Comparison of ENCODE assay signal across 24 cellular contexts in the genomic region with DNA sequence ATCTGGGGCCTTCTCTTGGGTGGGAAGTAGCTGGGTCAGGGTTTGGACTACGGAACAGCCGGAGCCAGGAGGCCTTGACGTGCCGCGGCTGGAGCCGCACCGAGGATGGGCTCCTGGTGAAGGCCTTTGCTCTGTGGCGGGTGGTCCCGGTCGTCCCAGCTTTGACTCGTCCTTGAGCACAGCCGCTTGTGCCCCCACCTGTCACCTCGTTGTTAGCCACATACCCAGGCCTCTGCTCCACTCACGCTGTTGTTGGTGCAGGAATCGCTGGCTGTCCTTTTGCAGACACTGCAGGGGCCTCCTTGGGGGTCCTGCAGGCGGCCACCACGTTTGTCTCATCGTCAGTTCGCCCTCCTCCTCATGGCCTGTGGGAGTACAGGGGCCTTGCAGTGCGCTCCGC. TPM values are rescaled to one million over a fixed set of nuclear protein-coding genes. Genes with fewer than 3 reads are reported as not detected.
DNase-seq lines count a peak whose midpoint lies in the region; ATAC-seq, FAIRE-seq and TF ChIP-seq lines count a peak whose summit lies in the region.
"Had no signal": no experiment of that assay in that cellular context is flagged by ENCODE, and none has a peak within 500 bp of the region (broad histone marks: within the 10 kb centered on the region; RNA-seq: fewer than 3 reads in every experiment).

No MANE protein-coding gene starts in this region.

- in situ Hi-C loops in mammary epithelial cell (cut with MboI; ENCODE audit: low sequenced_read_pairs in 2 of 2) (no loop called here), K562 (cut with MboI) (no loop called here)

- H3K36me3 ChIP-seq in mammary epithelial cell (ENCODE audit: insufficient read depth, low read length) (peaks cover 36% of the 10 kb centered on the region), K562 (ENCODE audit: control insufficient read depth, insufficient read depth, low read length) (peaks cover 96% of the 10 kb centered on the region)

- intact Hi-C loops in MCF 10A (cut with micrococcal nuclease) (no loop called here), mammary epithelial cell (cut with micrococcal nuclease) (no loop called here), K562 (cut with micrococcal nuclease) (no loop called here)

- H3K4me2 ChIP-seq in mammary epithelial cell (ENCODE audit: insufficient read depth, low read depth, low read length) (no peak overlapping the region), K562 (ENCODE audit: insufficient read depth, low read length) (no peak overlapping the region)
- H3K4me2 ChIP-seq: A549; BLaER1 treated with 17β-estradiol and CSF1 and Interleukin-3, amounts not matched to agents 10 nM and 100 nM had no signal

- TF ChIP-seq POLR2A in K562 (conservative IDR thresholded peaks at IDR 0.05) (no peak), GM12891 (IDR thresholded peaks at IDR 0.05; ENCODE audit: low read depth, low read length) (no peak)

- no peak for ATAC-seq in K562
- ATAC-seq: A549 had no signal

- no peaks in the 10 kb centered on the region for H3K9me1 ChIP-seq in K562 (ENCODE audit: control insufficient read depth, insufficient read depth, low read length)

- no peak for TF ChIP-seq CTCF in MCF 10A (IDR thresholded peaks at IDR 0.05; ENCODE audit: unreplicated experiment)
- TF ChIP-seq CTCF in mammary epithelial cell (conservative IDR thresholded peaks at IDR 0.05 in 1 of 2, IDR thresholded peaks at IDR 0.05 in 1 of 2; ENCODE audit: extremely low read depth in 1 of 2, insufficient read depth in 1 of 2, low read depth in 1 of 2, low read length in 2 of 2) = no peak
- TF ChIP-seq CTCF in K562 (IDR thresholded peaks at IDR 0.05 in 2 of 3, conservative IDR thresholded peaks at IDR 0.05 in 1 of 3; ENCODE audit: insufficient read depth in 2 of 3, low read depth in 1 of 3, low read length in 3 of 3) = no peak
- TF ChIP-seq CTCF in neural crest cell (conservative IDR thresholded peaks at IDR 0.05) = no peak

- H3K79me2 ChIP-seq in mammary epithelial cell (ENCODE audit: insufficient read depth, low read length) (peaks cover 69% of the 10 kb centered on the region), K562 (ENCODE audit: control insufficient read depth, insufficient read depth, low read length) (peaks cover 12% of the 10 kb centered on the region)

- no peak for FAIRE-seq in K562 (lab: Jason Lieb, UNC)
- FAIRE-seq in GM12891 (lab: Jason Lieb, UNC) = no peak
- FAIRE-seq: A549, G401.6, GM19239, H1 had no signal

- DNase-seq in MCF 10A (ENCODE audit: unreplicated experiment) (no peak), mammary epithelial cell (no peak), K562 (ENCODE audit: extremely low read depth in 1 of 4, low spot score in 3 of 4) (no peak), neural crest cell (ENCODE audit: low read depth, low spot score) (no peak), RPMI8226 (no peak), NCI-H526 (lab: John Stamatoyannopoulos, UW) (no peak), GM12891 (ENCODE audit: insufficient read length, low spot score) (no peak)
- DNase-seq: 8988T, ACHN, AML-193, BE2C, COR-L47, DMS153, DND-41, GM23248, H7, HCEC 1CT had no signal

- H2AFZ ChIP-seq in mammary epithelial cell (ENCODE audit: low read depth, low read length) = no peak overlapping the region
- H2AFZ ChIP-seq in K562 (ENCODE audit: low read depth, low read length) = no peak overlapping the region
- H2AFZ ChIP-seq: GM23248 had no signal

- no peak for TF ChIP-seq EP300 in K562 (IDR thresholded peaks at IDR 0.05; ENCODE audit: low read length)

- H3K27ac Mint-ChIP-seq in MCF 10A (ENCODE audit: low read depth, unreplicated experiment) (peak overlapping the region; percentile 66), neural crest cell (ENCODE audit: unreplicated experiment) (peak overlapping the region; percentile 4)

- H4K20me1 ChIP-seq in mammary epithelial cell (ENCODE audit: insufficient read depth, low read length) (peaks cover 2% of the 10 kb centered on the region), K562 (replicated peaks; ENCODE audit: control insufficient read depth, insufficient read depth, low read length) (no peaks in the 10 kb centered on the region; the same call in 1 of the 2 replicates)

- no peak overlapping the region for H3K9ac ChIP-seq in mammary epithelial cell (ENCODE audit: insufficient read depth, low read length)
- no peak overlapping the region for H3K9ac ChIP-seq in K562 (ENCODE audit: insufficient read depth in 1 of 2, low read depth in 2 of 2, low read length in 2 of 2)
- H3K9ac ChIP-seq: BLaER1 treated with 17β-estradiol and CSF1 and Interleukin-3, amounts not matched to agents 10 nM and 100 nM; GM23248 had no signal

- no TSS peak for BruUV-seq in MCF 10A (replicated peaks; lab: Mats Ljungman, UMichigan)
- BruUV-seq in mammary epithelial cell (replicated peaks; lab: Mats Ljungman, UMichigan) = no TSS peak
- BruUV-seq in K562 (replicated peaks; lab: Mats Ljungman, UMichigan) = no TSS peak

- CTCF ChIA-PET in MCF 10A (lab: Yijun Ruan, JAX) = no interaction called here
- CTCF ChIA-PET in mammary epithelial cell (lab: Charles Lee; ENCODE audit: low non-redundant PET) = no interaction called here
- CTCF ChIA-PET in K562 (lab: Yijun Ruan, JAX; ENCODE audit: low intra/inter-chr PET ratio) = no interaction called here

- H3K4me1 ChIP-seq in mammary epithelial cell (ENCODE audit: insufficient read depth, low read length) (no peaks in the 10 kb centered on the region), K562 (replicated peaks in 1 of 2; ENCODE audit: control insufficient read depth in 2 of 2, insufficient read depth in 2 of 2, low read length in 2 of 2) (peaks cover 0 to 24% of the 10 kb centered on the region in 2 experiments; a peak in 1 of 5 replicates)
- H3K4me1 ChIP-seq: BE2C had no signal

- H3K36me3 Mint-ChIP-seq in MCF 10A (ENCODE audit: insufficient read depth, unreplicated experiment) (peaks cover 73% of the 10 kb centered on the region), neural crest cell (ENCODE audit: low read depth) (peaks cover 13% of the 10 kb centered on the region)

- POLR2A ChIA-PET in MCF 10A (lab: Yijun Ruan, JAX) (no interaction called here), K562 (lab: Yijun Ruan, JAX) (interaction anchor here (1.0 kb wide), 1 partner anchor 21 kb away, joined by 3 read pairs; no protein-coding TSS in a partner anchor)

- H3K9me3 Mint-ChIP-seq in MCF 10A (ENCODE audit: unreplicated experiment) = no peaks in the 10 kb centered on the region
- no peaks in the 10 kb centered on the region for H3K9me3 Mint-ChIP-seq in neural crest cell
- H3K9me3 Mint-ChIP-seq: CD14-positive monocyte had no signal

- H3K27ac ChIP-seq in mammary epithelial cell (ENCODE audit: insufficient read depth, low read depth, low read length) (no peak overlapping the region), K562 (ENCODE audit: extremely low read depth, low read depth, low read length) (no peak overlapping the region)
- H3K27ac ChIP-seq: A549; BLaER1 treated with 17β-estradiol and CSF1 and Interleukin-3, amounts not matched to agents 10 nM and 100 nM; GM23248 had no signal

- H3K27me3 ChIP-seq in mammary epithelial cell (ENCODE audit: insufficient read depth, low read length) (no peaks in the 10 kb centered on the region), K562 (ENCODE audit: control insufficient read depth in 2 of 2, insufficient read depth in 2 of 2, low read length in 2 of 2) (no peaks in the 10 kb centered on the region)
- H3K27me3 ChIP-seq: BE2C; BLaER1 treated with 17β-estradiol and CSF1 and Interleukin-3, amounts not matched to agents 10 nM and 100 nM had no signal

- H3K27me3 Mint-ChIP-seq in MCF 10A (ENCODE audit: insufficient read depth, unreplicated experiment) (no peaks in the 10 kb centered on the region), neural crest cell (ENCODE audit: low read depth) (no peaks in the 10 kb centered on the region)
- H3K27me3 Mint-ChIP-seq: CD4-positive, alpha-beta memory T cell had no signal

- H3K9me3 ChIP-seq in mammary epithelial cell (replicated peaks; ENCODE audit: insufficient read depth, low read length) (no peaks in the 10 kb centered on the region), K562 (replicated peaks; ENCODE audit: control insufficient read depth, insufficient read depth, low read depth, low read length) (no peaks in the 10 kb centered on the region)
- H3K9me3 ChIP-seq: A549; BE2C; BLaER1 treated with 17β-estradiol and CSF1 and Interleukin-3, amounts not matched to agents 10 nM and 100 nM had no signal

- no peak overlapping the region for H3K4me3 Mint-ChIP-seq in MCF 10A (ENCODE audit: unreplicated experiment)
- no peak overlapping the region for H3K4me3 Mint-ChIP-seq in neural crest cell
- H3K4me3 Mint-ChIP-seq: CD14-positive monocyte; CD4-positive, alpha-beta memory T cell had no signal

- 98% methylated on average over 15 of the region's 21 CpGs for WGBS in mammary epithelial cell (ENCODE audit: low coverage, missing lambda C conversion rate)
- 92% methylated on average over 14 of the region's 21 CpGs for WGBS in K562 (ENCODE audit: insufficient coverage, low coverage, missing lambda C conversion rate)

- H3K4me1 Mint-ChIP-seq in MCF 10A (ENCODE audit: insufficient read depth, unreplicated experiment) = no peaks in the 10 kb centered on the region
- H3K4me1 Mint-ChIP-seq in neural crest cell = no peaks in the 10 kb centered on the region

- H3K4me3 ChIP-seq in mammary epithelial cell (replicated peaks in 1 of 3; ENCODE audit: insufficient read depth in 1 of 3, low read depth in 2 of 3, low read length in 3 of 3) (no peak overlapping the region), K562 (no peak overlapping the region)
- H3K4me3 ChIP-seq: A549; BLaER1 treated with 17β-estradiol and CSF1 and Interleukin-3, amounts not matched to agents 10 nM and 100 nM; GM23248 had no signal

- dilution Hi-C loops in mammary epithelial cell (cut with HindIII; ENCODE audit: low sequenced_read_pairs) = no loop called here

- TF ChIP-seq RAD21 in K562 (CRISPR knock-in tag; conservative IDR thresholded peaks at IDR 0.05 in 1 of 2, IDR thresholded peaks at IDR 0.05 in 1 of 2) = no peak

RNA-seq across cellular contexts. Expression of a gene that starts 17.1 kb away (rescaled TPM):
- total RNA-seq in MCF 10A (2022) = 29.9 and 31.8 TPM in 2 replicates
- total RNA-seq in mammary epithelial cell = 10 to 100 TPM; 20.8 to 41.4 TPM
- 15.6 TPM for polyA plus RNA-seq in mammary epithelial cell
- polyA minus RNA-seq in mammary epithelial cell = 18.6 TPM
- total RNA-seq in K562 (2011; cell fraction: chromatin; rRNA removed; ENCODE audit: low replicate concordance) = 57.3 and 135 TPM in 2 replicates
- total RNA-seq in K562 (2011; cell fraction: nucleolus; rRNA removed) = 56.1 and 60.9 TPM in 2 replicates
- total RNA-seq in K562 (2011; cell fraction: nucleoplasm; rRNA removed) = 48.9 and 51.5 TPM in 2 replicates
- 20.4 and 28.6 TPM in 2 replicates for total RNA-seq in K562 (2014; rRNA removed)
- 4.2 and 4.9 TPM in 2 replicates for total RNA-seq in K562 (2014; rRNA removed; fragmentation: Illumina TruSeq; extraction: Trizol)
- 17.4 and 19.1 TPM in 2 replicates for total RNA-seq in K562 (2015; rRNA removed; fragmentation: Illumina TruSeq; extraction: Trizol)
- 34.5 and 37.2 TPM in 2 replicates for total RNA-seq in K562 (2021)
- 7.5 and 10.5 TPM in 2 replicates for polyA plus RNA-seq in K562 (2011; rRNA removed)
- 7.2 and 14.5 TPM in 2 replicates for polyA plus RNA-seq in K562 (2011; cell fraction: cytosol; rRNA removed)
- polyA plus RNA-seq in K562 (2011; cell fraction: nucleus; rRNA removed) = 27.6 and 43.0 TPM in 2 replicates
- 12.2 and 16.7 TPM in 2 replicates for polyA plus RNA-seq in K562 (2012)
- polyA plus RNA-seq in K562 (2014; fragmentation: Illumina TruSeq; extraction: Trizol) = 7.7 and 14.5 TPM in 2 replicates
- polyA plus RNA-seq in K562 (2014; fragmentation: Nextera tagmentation; extraction: Ambion mirVana) = under 1 TPM; 0.07 to 0.18 TPM
- 16.9 and 19.9 TPM in 2 replicates for polyA plus RNA-seq in K562 (2014; rRNA removed)
- polyA minus RNA-seq in K562 (2011; rRNA and poly(A)+ RNA removed) = 6.1 and 8.0 TPM in 2 replicates
- polyA minus RNA-seq in K562 (2011; cell fraction: cytosol; rRNA and poly(A)+ RNA removed) = 13.6 and 23.3 TPM in 2 replicates
- polyA minus RNA-seq in K562 (2011; cell fraction: nucleus; rRNA and poly(A)+ RNA removed) = 15.5 and 20.1 TPM in 2 replicates
- 52.3 TPM in 2 replicates for total RNA-seq in neural crest cell
- polyA plus RNA-seq in GM12891 (2012; ENCODE audit: low read depth, missing spikeins) = 12.5 TPM

RNA-seq across cellular contexts. Expression of a gene that starts 22.4 kb away (rescaled TPM):
- 7.7 and 9.5 TPM in 2 replicates for total RNA-seq in MCF 10A (2022)
- 1 to 10 TPM; 1.0 to 4.4 TPM for total RNA-seq in mammary epithelial cell
- 1.4 TPM for polyA plus RNA-seq in mammary epithelial cell
- polyA minus RNA-seq in mammary epithelial cell = not detected
- 3.7 and 21.2 TPM in 2 replicates for total RNA-seq in K562 (2011; cell fraction: chromatin; rRNA removed; ENCODE audit: low replicate concordance)
- total RNA-seq in K562 (2011; cell fraction: nucleolus; rRNA removed) = 23.2 and 27.2 TPM in 2 replicates
- 10.0 and 11.6 TPM in 2 replicates for total RNA-seq in K562 (2011; cell fraction: nucleoplasm; rRNA removed)
- 3.7 and 8.3 TPM in 2 replicates for total RNA-seq in K562 (2014; rRNA removed)
- 0.29 TPM in 1 of 2 replicates, not detected in the other for total RNA-seq in K562 (2014; rRNA removed; fragmentation: Illumina TruSeq; extraction: Trizol)
- total RNA-seq in K562 (2015; rRNA removed; fragmentation: Illumina TruSeq; extraction: Trizol) = 2.0 and 2.2 TPM in 2 replicates
- 6.5 and 7.6 TPM in 2 replicates for total RNA-seq in K562 (2021)
- 1.8 and 3.5 TPM in 2 replicates for polyA plus RNA-seq in K562 (2011; rRNA removed)
- 2.7 and 6.6 TPM in 2 replicates for polyA plus RNA-seq in K562 (2011; cell fraction: cytosol; rRNA removed)
- 21.3 and 30.3 TPM in 2 replicates for polyA plus RNA-seq in K562 (2011; cell fraction: nucleus; rRNA removed)
- polyA plus RNA-seq in K562 (2012) = 4.0 and 11.8 TPM in 2 replicates
- polyA plus RNA-seq in K562 (2014; fragmentation: Illumina TruSeq; extraction: Trizol) = 0.64 and 2.2 TPM in 2 replicates
- under 1 TPM; 0.27 to 0.48 TPM for polyA plus RNA-seq in K562 (2014; fragmentation: Nextera tagmentation; extraction: Ambion mirVana)
- polyA plus RNA-seq in K562 (2014; rRNA removed) = 3.8 and 7.4 TPM in 2 replicates
- polyA minus RNA-seq in K562 (2011; rRNA and poly(A)+ RNA removed) = 0.42 and 0.49 TPM in 2 replicates
- polyA minus RNA-seq in K562 (2011; cell fraction: cytosol; rRNA and poly(A)+ RNA removed) = 1.3 and 5.2 TPM in 2 replicates
- 10.6 and 12.6 TPM in 2 replicates for polyA minus RNA-seq in K562 (2011; cell fraction: nucleus; rRNA and poly(A)+ RNA removed)
- total RNA-seq in neural crest cell = 10.2 and 11.4 TPM in 2 replicates
- 57.8 TPM for polyA plus RNA-seq in GM12891 (2012; ENCODE audit: low read depth, missing spikeins)

RNA-seq across cellular contexts. Expression of a gene that starts 31.4 kb away (rescaled TPM):
- total RNA-seq in MCF 10A (2022) = not detected in 2 replicates
- total RNA-seq in mammary epithelial cell = not detected
- polyA plus RNA-seq in mammary epithelial cell = not detected
- not detected for polyA minus RNA-seq in mammary epithelial cell
- not detected in 2 replicates for total RNA-seq in K562 (2011; cell fraction: chromatin; rRNA removed; ENCODE audit: low replicate concordance)
- total RNA-seq in K562 (2011; cell fraction: nucleolus; rRNA removed) = not detected in 2 replicates
- total RNA-seq in K562 (2011; cell fraction: nucleoplasm; rRNA removed) = not detected in 2 replicates
- not detected in 2 replicates for total RNA-seq in K562 (2014; rRNA removed)
- not detected in 2 replicates for total RNA-seq in K562 (2014; rRNA removed; fragmentation: Illumina TruSeq; extraction: Trizol)
- total RNA-seq in K562 (2015; rRNA removed; fragmentation: Illumina TruSeq; extraction: Trizol) = not detected in 2 replicates
- 0.16 TPM in 1 of 2 replicates, not detected in the other for total RNA-seq in K562 (2021)
- not detected in 2 replicates for polyA plus RNA-seq in K562 (2011; rRNA removed)
- not detected in 2 replicates for polyA plus RNA-seq in K562 (2011; cell fraction: cytosol; rRNA removed)
- polyA plus RNA-seq in K562 (2011; cell fraction: nucleus; rRNA removed) = not detected in 2 replicates
- 0.06 and 0.14 TPM in 2 replicates for polyA plus RNA-seq in K562 (2012)
- not detected in 2 replicates for polyA plus RNA-seq in K562 (2014; fragmentation: Illumina TruSeq; extraction: Trizol)
- not detected for polyA plus RNA-seq in K562 (2014; fragmentation: Nextera tagmentation; extraction: Ambion mirVana)
- polyA plus RNA-seq in K562 (2014; rRNA removed) = not detected in 2 replicates
- polyA minus RNA-seq in K562 (2011; rRNA and poly(A)+ RNA removed) = not detected in 2 replicates
- polyA minus RNA-seq in K562 (2011; cell fraction: cytosol; rRNA and poly(A)+ RNA removed) = not detected in 2 replicates
- polyA minus RNA-seq in K562 (2011; cell fraction: nucleus; rRNA and poly(A)+ RNA removed) = not detected in 2 replicates
- not detected in 2 replicates for total RNA-seq in neural crest cell
- polyA plus RNA-seq in GM12891 (2012; ENCODE audit: low read depth, missing spikeins) = 0.37 TPM
- total RNA-seq: CD4-positive, alpha-beta memory T cell; GM23248; H1; H7 had no signal
- polyA plus RNA-seq: CD4-positive, alpha-beta memory T cell; GM23248; H1 had no signal

RNA-seq across cellular contexts. Expression of a gene that starts 32.6 kb away (rescaled TPM):
- total RNA-seq in MCF 10A (2022) = 11.4 and 13.3 TPM in 2 replicates
- total RNA-seq in mammary epithelial cell = 10 to 100 TPM; 33.3 to 36.1 TPM
- polyA plus RNA-seq in mammary epithelial cell = 35.2 TPM
- 4.6 TPM for polyA minus RNA-seq in mammary epithelial cell
- 15.6 and 50.0 TPM in 2 replicates for total RNA-seq in K562 (2011; cell fraction: chromatin; rRNA removed; ENCODE audit: low replicate concordance)
- 73.5 and 76.5 TPM in 2 replicates for total RNA-seq in K562 (2011; cell fraction: nucleolus; rRNA removed)
- 28.3 and 32.9 TPM in 2 replicates for total RNA-seq in K562 (2011; cell fraction: nucleoplasm; rRNA removed)
- total RNA-seq in K562 (2014; rRNA removed) = 45.2 and 50.3 TPM in 2 replicates
- 1.1 and 2.2 TPM in 2 replicates for total RNA-seq in K562 (2014; rRNA removed; fragmentation: Illumina TruSeq; extraction: Trizol)
- total RNA-seq in K562 (2015; rRNA removed; fragmentation: Illumina TruSeq; extraction: Trizol) = 16.2 and 18.6 TPM in 2 replicates
- total RNA-seq in K562 (2021) = 30.5 and 31.7 TPM in 2 replicates
- polyA plus RNA-seq in K562 (2011; rRNA removed) = 19.8 and 30.3 TPM in 2 replicates
- 43.4 and 94.2 TPM in 2 replicates for polyA plus RNA-seq in K562 (2011; cell fraction: cytosol; rRNA removed)
- 170 and 239 TPM in 2 replicates for polyA plus RNA-seq in K562 (2011; cell fraction: nucleus; rRNA removed)
- 27.7 and 32.0 TPM in 2 replicates for polyA plus RNA-seq in K562 (2012)
- 3.0 and 17.0 TPM in 2 replicates for polyA plus RNA-seq in K562 (2014; fragmentation: Illumina TruSeq; extraction: Trizol)
- under 1 TPM; 0.41 to 0.92 TPM for polyA plus RNA-seq in K562 (2014; fragmentation: Nextera tagmentation; extraction: Ambion mirVana)
- 44.3 and 52.7 TPM in 2 replicates for polyA plus RNA-seq in K562 (2014; rRNA removed)
- polyA minus RNA-seq in K562 (2011; rRNA and poly(A)+ RNA removed) = 2.7 and 4.7 TPM in 2 replicates
- polyA minus RNA-seq in K562 (2011; cell fraction: cytosol; rRNA and poly(A)+ RNA removed) = 10.8 and 13.3 TPM in 2 replicates
- polyA minus RNA-seq in K562 (2011; cell fraction: nucleus; rRNA and poly(A)+ RNA removed) = 18.8 and 21.8 TPM in 2 replicates
- total RNA-seq in neural crest cell = 7.3 and 7.4 TPM in 2 replicates
- 12.0 TPM for polyA plus RNA-seq in GM12891 (2012; ENCODE audit: low read depth, missing spikeins)

RNA-seq across cellular contexts. Expression of a gene that starts 32.8 kb away (rescaled TPM):
- total RNA-seq in MCF 10A (2022) = 6.1 and 8.0 TPM in 2 replicates
- total RNA-seq in mammary epithelial cell = 1 to 10 TPM; 2.3 to 7.6 TPM
- polyA plus RNA-seq in mammary epithelial cell = 1.8 TPM
- polyA minus RNA-seq in mammary epithelial cell = not detected
- 3.8 and 17.0 TPM in 2 replicates for total RNA-seq in K562 (2011; cell fraction: chromatin; rRNA removed; ENCODE audit: low replicate concordance)
- total RNA-seq in K562 (2011; cell fraction: nucleolus; rRNA removed) = 10.9 and 14.7 TPM in 2 replicates
- total RNA-seq in K562 (2011; cell fraction: nucleoplasm; rRNA removed) = 6.7 and 8.2 TPM in 2 replicates
- total RNA-seq in K562 (2014; rRNA removed) = 2.0 and 2.9 TPM in 2 replicates
- total RNA-seq in K562 (2014; rRNA removed; fragmentation: Illumina TruSeq; extraction: Trizol) = 0.19 TPM in 1 of 2 replicates, not detected in the other
- total RNA-seq in K562 (2015; rRNA removed; fragmentation: Illumina TruSeq; extraction: Trizol) = 0.98 and 1.1 TPM in 2 replicates
- 3.5 and 3.9 TPM in 2 replicates for total RNA-seq in K562 (2021)
- polyA plus RNA-seq in K562 (2011; rRNA removed) = 1.1 and 2.8 TPM in 2 replicates
- 1.3 and 3.2 TPM in 2 replicates for polyA plus RNA-seq in K562 (2011; cell fraction: cytosol; rRNA removed)
- polyA plus RNA-seq in K562 (2011; cell fraction: nucleus; rRNA removed) = 28.7 and 36.1 TPM in 2 replicates
- 3.2 and 9.3 TPM in 2 replicates for polyA plus RNA-seq in K562 (2012)
- 0.48 and 0.98 TPM in 2 replicates for polyA plus RNA-seq in K562 (2014; fragmentation: Illumina TruSeq; extraction: Trizol)
- not detected for polyA plus RNA-seq in K562 (2014; fragmentation: Nextera tagmentation; extraction: Ambion mirVana)
- 1.8 and 4.2 TPM in 2 replicates for polyA plus RNA-seq in K562 (2014; rRNA removed)
- 0.14 and 0.30 TPM in 2 replicates for polyA minus RNA-seq in K562 (2011; rRNA and poly(A)+ RNA removed)
- 1.2 and 1.4 TPM in 2 replicates for polyA minus RNA-seq in K562 (2011; cell fraction: cytosol; rRNA and poly(A)+ RNA removed)
- 4.0 and 6.1 TPM in 2 replicates for polyA minus RNA-seq in K562 (2011; cell fraction: nucleus; rRNA and poly(A)+ RNA removed)
- total RNA-seq in neural crest cell = 1.8 and 2.2 TPM in 2 replicates
- polyA plus RNA-seq in GM12891 (2012; ENCODE audit: low read depth, missing spikeins) = 3.6 TPM
